10 cellular contexts compared by ENCODE assay signal in genomic region chr12:65209655-65210043, GRCh38. TPM values are rescaled to one million over a fixed set of nuclear protein-coding genes. Genes with fewer than 3 reads are reported as not detected.
DNase-seq lines count a peak whose midpoint lies in the region; ATAC-seq, FAIRE-seq and TF ChIP-seq lines count a peak whose summit lies in the region.
"Had no signal": no experiment of that assay in that cellular context is flagged by ENCODE, and none has a peak within 500 bp of the region (broad histone marks: within the 10 kb centered on the region; RNA-seq: fewer than 3 reads in every experiment).

No MANE protein-coding gene starts in this region.

- no peak for TF ChIP-seq EP300 in HepG2 (IDR thresholded peaks at IDR 0.05; ENCODE audit: low read depth in 2 of 2, low read length in 2 of 2)
- TF ChIP-seq EP300 in HepG2 (CRISPR knock-in tag; IDR thresholded peaks at IDR 0.05; ENCODE audit: borderline replicate concordance) = no peak

- no peaks in the 10 kb centered on the region for H3K9me3 Mint-ChIP-seq in activated CD4-positive, alpha-beta memory T cell treated with anti-CD3 and anti-CD28 coated beads for 36 hours

- H3K27ac ChIP-seq in right lobe of liver (no peak overlapping the region), HepG2 (ENCODE audit: extremely low read length, insufficient read depth, low read length) (no peak overlapping the region), WERI-Rb-1 (no peak overlapping the region), Peyer's patch (no peak overlapping the region)
- H3K27ac ChIP-seq: cardiac muscle cell had no signal

- no peak overlapping the region for H3K4me3 ChIP-seq in right lobe of liver
- H3K4me3 ChIP-seq in HepG2 (replicated peaks in 1 of 3; ENCODE audit: insufficient read depth in 1 of 3, low read depth in 2 of 3, low read length in 3 of 3) = no peak overlapping the region
- no peak overlapping the region for H3K4me3 ChIP-seq in WERI-Rb-1 (ENCODE audit: low read depth, low read length)
- no peak overlapping the region for H3K4me3 ChIP-seq in Peyer's patch
- H3K4me3 ChIP-seq: cardiac muscle cell had no signal

- H3K27ac Mint-ChIP-seq in activated CD4-positive, alpha-beta memory T cell treated with anti-CD3 and anti-CD28 coated beads for 36 hours = peak overlapping the region; percentile 23

- CTCF ChIA-PET in HepG2 (lab: Yijun Ruan, JAX; ENCODE audit: low intra/inter-chr PET ratio, low total read pairs) = no interaction called here
- CTCF ChIA-PET in activated CD4-positive, alpha-beta memory T cell treated with anti-CD3 and anti-CD28 coated beads for 36 hours (lab: Charles Lee) = interaction anchor here (0.6 to 1.1 kb wide), 4 partner anchors 13 to 23 kb away, joined by 3 to 5 read pairs (median 4); no protein-coding TSS in a partner anchor

- no peaks in the 10 kb centered on the region; the same call in 1 of the 2 replicates for H4K20me1 ChIP-seq in HepG2 (ENCODE audit: insufficient read depth, low read length)

- FAIRE-seq in HepG2 (lab: Jason Lieb, UNC) = no peak

- ATAC-seq in right lobe of liver (peak in 3 of 4 donors; percentile 35 to 41 (median 39)), HepG2 (no peak), HG03103 (IDR thresholded peaks at IDR 0.05; ENCODE audit: low read depth, unreplicated experiment) (peak; percentile 80)

- peaks cover 12% of the 10 kb centered on the region for H3K79me2 ChIP-seq in HepG2 (ENCODE audit: insufficient read depth, low read length)

- in situ Hi-C loops in HepG2 (cut with HindIII; ENCODE audit: extremely low pct_ligation_motif_present, low pct_unique_long_range_greater_than_20kb) = no loop called here

- H3K27me3 Mint-ChIP-seq in activated CD4-positive, alpha-beta memory T cell treated with anti-CD3 and anti-CD28 coated beads for 36 hours = no peaks in the 10 kb centered on the region

- no TSS peak for BruUV-seq in HepG2 (replicated peaks; lab: Mats Ljungman, UMichigan)

- WGBS in right lobe of liver (ENCODE audit: insufficient coverage, low coverage, low lambda C conversion rate, missing lambda C conversion rate) = 25% methylated on average over 2 of the region's 2 CpGs
- WGBS in HepG2 (ENCODE audit: low lambda C conversion rate) = 90% methylated on average over 2 of the region's 2 CpGs

- H3K36me3 ChIP-seq in right lobe of liver (peaks cover 0 to 7% (median 0%) of the 10 kb centered on the region in 4 donors), HepG2 (replicated peaks in 1 of 2; ENCODE audit: control insufficient read depth in 1 of 2, insufficient read depth in 2 of 2, low read length in 2 of 2) (peaks cover 0 to 6% of the 10 kb centered on the region in 2 experiments; a peak in 2 of 5 replicates), WERI-Rb-1 (peaks cover 14% of the 10 kb centered on the region), Peyer's patch (no peaks in the 10 kb centered on the region)
- H3K36me3 ChIP-seq: cardiac muscle cell had no signal

- H3K9ac ChIP-seq in HepG2 (ENCODE audit: insufficient read depth, low read depth, low read length) = no peak overlapping the region

- no peak overlapping the region for H3K4me2 ChIP-seq in HepG2 (ENCODE audit: low read depth, low read length)

- TF ChIP-seq POLR2A in right lobe of liver (IDR thresholded peaks at IDR 0.05) = no peak
- TF ChIP-seq POLR2A in HepG2 (IDR thresholded peaks at IDR 0.05; ENCODE audit: insufficient read depth in 1 of 2, low read depth in 2 of 2, low read length in 2 of 2) = no peak
- TF ChIP-seq POLR2A in Peyer's patch (IDR thresholded peaks at IDR 0.05) = no peak

- no peak overlapping the region for H3K4me3 Mint-ChIP-seq in activated CD4-positive, alpha-beta memory T cell treated with anti-CD3 and anti-CD28 coated beads for 36 hours

- POLR2A ChIA-PET in HepG2 (lab: Yijun Ruan, JAX) = no interaction called here
- POLR2A ChIA-PET in activated CD4-positive, alpha-beta memory T cell treated with anti-CD3 and anti-CD28 coated beads for 36 hours (lab: Charles Lee) = no interaction called here

- H3K27me3 ChIP-seq in right lobe of liver = no peaks in the 10 kb centered on the region
- no peaks in the 10 kb centered on the region for H3K27me3 ChIP-seq in HepG2 (ENCODE audit: control insufficient read depth in 1 of 2, insufficient read depth in 2 of 2, low read length in 2 of 2)
- H3K27me3 ChIP-seq in WERI-Rb-1 (ENCODE audit: insufficient read depth, low read depth, severe bottlenecking) = no peaks in the 10 kb centered on the region
- H3K27me3 ChIP-seq in Peyer's patch = no peaks in the 10 kb centered on the region
- H3K27me3 ChIP-seq: cardiac muscle cell had no signal

- H3K4me1 ChIP-seq in right lobe of liver = peaks cover 0 to 7% (median 0%) of the 10 kb centered on the region in 4 donors
- H3K4me1 ChIP-seq in HepG2 (ENCODE audit: insufficient read depth, low read length) = no peaks in the 10 kb centered on the region
- peaks cover 0 to 6% (median 2%) of the 10 kb centered on the region in 4 donors for H3K4me1 ChIP-seq in Peyer's patch

- H3K36me3 Mint-ChIP-seq in activated CD4-positive, alpha-beta memory T cell treated with anti-CD3 and anti-CD28 coated beads for 36 hours = peaks cover 15% of the 10 kb centered on the region

- DNase-seq in right lobe of liver (no peak), HepG2 (ENCODE audit: low spot score) (no peak), NCI-H82 treated with DMSO at 0.1 percent for 48 hours (lab: John Stamatoyannopoulos, UW; ENCODE audit: unreplicated experiment) (no peak), WERI-Rb-1 (no peak), Peyer's patch (no peak)
- DNase-seq in activated CD4-positive, alpha-beta memory T cell treated with anti-CD3 and anti-CD28 coated beads for 36 hours = no peak
- no peak for DNase-seq in stimulated activated CD4-positive, alpha-beta T cell treated with anti-CD3 and anti-CD28 coated beads, Interleukin-2, amount 100 ng/mL, for 24 hours
- DNase-seq: NCI-H2171 treated with DMSO at 0.1 percent for 48 hours had no signal

- H3K4me1 Mint-ChIP-seq in activated CD4-positive, alpha-beta memory T cell treated with anti-CD3 and anti-CD28 coated beads for 36 hours (ENCODE audit: low read depth) = peaks cover 45% of the 10 kb centered on the region

- H2AFZ ChIP-seq in HepG2 (ENCODE audit: low read length) = no peak overlapping the region

- no peaks in the 10 kb centered on the region for H3K9me3 ChIP-seq in right lobe of liver
- no peaks in the 10 kb centered on the region for H3K9me3 ChIP-seq in HepG2 (ENCODE audit: low read length)
- H3K9me3 ChIP-seq in WERI-Rb-1 (ENCODE audit: severe bottlenecking) = no peaks in the 10 kb centered on the region
- H3K9me3 ChIP-seq in Peyer's patch = no peaks in the 10 kb centered on the region

- TF ChIP-seq CTCF in right lobe of liver (IDR thresholded peaks at IDR 0.05) = no peak
- TF ChIP-seq CTCF in HepG2 (CRISPR knock-in tag; IDR thresholded peaks at IDR 0.05) = no peak
- TF ChIP-seq CTCF in WERI-Rb-1 (IDR thresholded peaks at IDR 0.05; ENCODE audit: low read depth, low read length) = no peak
- no peak for TF ChIP-seq CTCF in Peyer's patch (IDR thresholded peaks at IDR 0.05)

- intact Hi-C loops in right lobe of liver (cut with DNase I) (no loop called here), HepG2 (cut with micrococcal nuclease; ENCODE audit: unreplicated experiment) (no loop called here)
- intact Hi-C loops in activated CD4-positive, alpha-beta memory T cell treated with anti-CD3 and anti-CD28 coated beads for 36 hours (cut with micrococcal nuclease) = loop anchor here (2.0 kb wide), 1 partner anchor 41 kb away; the partner anchor contains the start of gene LEMD3

- TF ChIP-seq RAD21 in HepG2 (CRISPR knock-in tag; IDR thresholded peaks at IDR 0.05) = no peak

TF ChIP-seq in HepG2, 621 proteins besides CTCF, POLR2A, EP300 and RAD21:
- no peak for TF ChIP-seq GTF2F1 (IDR thresholded peaks at IDR 0.05; ENCODE audit: low read length)
- no peak for TF ChIP-seq ESRRA (CRISPR knock-in tag; IDR thresholded peaks at IDR 0.05; ENCODE audit: low read depth)

RNA-seq across cellular contexts. Expression of gene LEMD3, which starts 40.3 kb away (rescaled TPM):
- total RNA-seq in right lobe of liver (10 to 100 TPM in 4 of 6 experiments, 1 to 10 TPM in 2; 8.6 to 19.0 (median 11.6) TPM), HepG2 (2016; rRNA removed; fragmentation: Illumina TruSeq; extraction: Trizol) (12.3 and 18.7 TPM in 2 replicates), Peyer's patch (10 to 100 TPM; 17.9 to 51.7 (median 44.3) TPM)
- 2.2 and 2.6 TPM in 2 replicates for total RNA-seq in HepG2 (2016; cell fraction: cytosol; rRNA removed; fragmentation: Illumina TruSeq; extraction: Trizol; ENCODE audit: low read depth)
- 12.9 and 19.6 TPM in 2 replicates for total RNA-seq in HepG2 (2016; cell fraction: insoluble cytoplasmic fraction; rRNA removed; fragmentation: Illumina TruSeq; extraction: Trizol)
- total RNA-seq in HepG2 (2016; cell fraction: membrane; rRNA removed; fragmentation: Illumina TruSeq; extraction: Trizol) = 3.5 and 4.4 TPM in 2 replicates
- 35.1 and 35.6 TPM in 2 replicates for total RNA-seq in HepG2 (2016; cell fraction: nucleus; rRNA removed; fragmentation: Illumina TruSeq; extraction: Trizol)
- polyA plus RNA-seq in HepG2 (2011; rRNA removed) = 7.0 and 9.3 TPM in 2 replicates
- 3.0 and 4.1 TPM in 2 replicates for polyA plus RNA-seq in HepG2 (2011; cell fraction: cytosol; rRNA removed)
- polyA plus RNA-seq in HepG2 (2011; cell fraction: nucleus; rRNA removed) = 8.9 and 12.1 TPM in 2 replicates
- 9.7 and 12.5 TPM in 2 replicates for polyA plus RNA-seq in HepG2 (2012)
- 0.48 and 0.51 TPM in 2 replicates for polyA plus RNA-seq in HepG2 (2016; cell fraction: cytosol; fragmentation: Illumina TruSeq; extraction: Trizol; ENCODE audit: low read depth)
- 7.0 and 7.5 TPM in 2 replicates for polyA plus RNA-seq in HepG2 (2016; cell fraction: insoluble cytoplasmic fraction; fragmentation: Illumina TruSeq; extraction: Trizol; ENCODE audit: low read depth)
- 1.00 and 1.2 TPM in 2 replicates for polyA plus RNA-seq in HepG2 (2016; cell fraction: membrane; fragmentation: Illumina TruSeq; extraction: Trizol; ENCODE audit: low read depth)
- 32.6 and 32.9 TPM in 2 replicates for polyA plus RNA-seq in HepG2 (2016; cell fraction: nucleus; fragmentation: Illumina TruSeq; extraction: Trizol; ENCODE audit: insufficient read depth, low read depth)
- polyA minus RNA-seq in HepG2 (2011; rRNA and poly(A)+ RNA removed; ENCODE audit: low replicate concordance) = 9.1 and 9.5 TPM in 2 replicates
- 11.1 and 11.5 TPM in 2 replicates for polyA minus RNA-seq in HepG2 (2011; cell fraction: cytosol; rRNA and poly(A)+ RNA removed)
- polyA minus RNA-seq in HepG2 (2011; cell fraction: nucleus; rRNA and poly(A)+ RNA removed) = 36.2 and 40.9 TPM in 2 replicates
- total RNA-seq in activated CD4-positive, alpha-beta memory T cell treated with anti-CD3 and anti-CD28 coated beads for 36 hours = 10 to 100 TPM; 16.5 to 19.5 TPM
